In the genomic region with DNA sequence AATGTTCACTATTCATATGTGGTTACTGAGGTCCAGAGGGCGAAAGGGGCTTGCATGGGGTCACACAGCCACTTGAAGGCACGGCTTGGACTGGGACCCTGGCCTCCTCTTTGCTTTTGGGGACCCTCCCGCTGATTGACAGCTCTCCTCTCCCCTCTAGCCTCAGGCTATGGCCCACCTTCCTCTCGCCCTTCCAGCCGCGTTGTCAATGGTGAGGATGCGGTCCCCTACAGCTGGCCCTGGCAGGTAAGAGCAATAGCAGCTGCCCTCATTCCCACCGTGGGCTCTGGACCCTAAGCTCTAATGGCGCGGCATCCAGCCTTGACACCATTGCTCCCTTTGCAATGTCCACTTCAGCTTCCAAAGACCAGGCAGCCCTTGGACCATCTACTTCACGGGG, we compare ENCODE assay signal across 14 cellular contexts. TPM values are rescaled to one million over a fixed set of nuclear protein-coding genes. Genes with fewer than 3 reads are reported as not detected.
"Had no signal": no experiment of that assay in that cellular context is flagged by ENCODE, and none has a peak within 500 bp of the region (broad histone marks: within the 10 kb centered on the region; RNA-seq: fewer than 3 reads in every experiment).

No MANE protein-coding gene starts in this region.

RNA-seq across cellular contexts. Expression of a gene that starts 1.4 kb away (rescaled TPM):
- total RNA-seq: activated B cell treated with CpG ODN at 0.5 μM for 24 hours; activated CD4-positive, alpha-beta memory T cell treated with anti-CD3 and anti-CD28 coated beads for 36 hours; activated CD4-positive, alpha-beta T cell treated with anti-CD3 and anti-CD28 coated beads, Interleukin-2, amount 10 ng/mL, durations not matched to agents 24 days and 14 days; activated CD8-positive, alpha-beta memory T cell treated with anti-CD3 and anti-CD28 coated beads for 36 hours; activated CD8-positive, alpha-beta T cell treated with anti-CD3 and anti-CD28 coated beads for 36 hours; activated naive CD4-positive, alpha-beta T cell treated with anti-CD3 and anti-CD28 coated beads for 36 hours; activated naive CD4-positive, alpha-beta T cell treated with anti-CD3 and anti-CD28 coated beads, Interleukin-2, amount 50 U/mL, for 72 hours; activated naive CD8-positive, alpha-beta T cell treated with anti-CD3 and anti-CD28 coated beads for 36 hours; activated T-cell treated with anti-CD3 and anti-CD28 coated beads, Interleukin-2, amount 50 U/mL, for 72 hours; activated T-helper 1 cell treated with anti-CD3 and anti-CD28 coated beads, Interleukin-12 subunit alpha, Interleukin-12 subunit beta, Interleukin-2, Interleukin-4 antibody, amounts not matched to agents 30 ng/mL and 10 ng/mL and 1 ng/mL, durations not matched to agents 14 hours and 24 hours and 36 hours; activated T-helper 17 cell treated with anti-CD3 and anti-CD28 coated beads, Interleukin-2, amount 50 U/mL, for 72 hours; astrocyte; bronchial epithelial cell; cardiac muscle cell had no signal
- polyA plus RNA-seq: cardiac muscle cell had no signal

RNA-seq across cellular contexts. Expression of a gene that starts 23.2 kb away (rescaled TPM):
- total RNA-seq: activated B cell treated with CpG ODN at 0.5 μM for 24 hours; activated CD4-positive, alpha-beta memory T cell treated with anti-CD3 and anti-CD28 coated beads for 36 hours; activated CD4-positive, alpha-beta T cell treated with anti-CD3 and anti-CD28 coated beads, Interleukin-2, amount 10 ng/mL, durations not matched to agents 24 days and 14 days; activated CD8-positive, alpha-beta memory T cell treated with anti-CD3 and anti-CD28 coated beads for 36 hours; activated CD8-positive, alpha-beta T cell treated with anti-CD3 and anti-CD28 coated beads for 36 hours; activated naive CD4-positive, alpha-beta T cell treated with anti-CD3 and anti-CD28 coated beads for 36 hours; activated naive CD4-positive, alpha-beta T cell treated with anti-CD3 and anti-CD28 coated beads, Interleukin-2, amount 50 U/mL, for 72 hours; activated naive CD8-positive, alpha-beta T cell treated with anti-CD3 and anti-CD28 coated beads for 36 hours; activated T-cell treated with anti-CD3 and anti-CD28 coated beads, Interleukin-2, amount 50 U/mL, for 72 hours; activated T-helper 1 cell treated with anti-CD3 and anti-CD28 coated beads, Interleukin-12 subunit alpha, Interleukin-12 subunit beta, Interleukin-2, Interleukin-4 antibody, amounts not matched to agents 30 ng/mL and 10 ng/mL and 1 ng/mL, durations not matched to agents 14 hours and 24 hours and 36 hours; activated T-helper 17 cell treated with anti-CD3 and anti-CD28 coated beads, Interleukin-2, amount 50 U/mL, for 72 hours; astrocyte; bronchial epithelial cell; cardiac muscle cell had no signal
- polyA plus RNA-seq: cardiac muscle cell had no signal
